Comparison of ENCODE assay signal across 30 cellular contexts in the genomic region with DNA sequence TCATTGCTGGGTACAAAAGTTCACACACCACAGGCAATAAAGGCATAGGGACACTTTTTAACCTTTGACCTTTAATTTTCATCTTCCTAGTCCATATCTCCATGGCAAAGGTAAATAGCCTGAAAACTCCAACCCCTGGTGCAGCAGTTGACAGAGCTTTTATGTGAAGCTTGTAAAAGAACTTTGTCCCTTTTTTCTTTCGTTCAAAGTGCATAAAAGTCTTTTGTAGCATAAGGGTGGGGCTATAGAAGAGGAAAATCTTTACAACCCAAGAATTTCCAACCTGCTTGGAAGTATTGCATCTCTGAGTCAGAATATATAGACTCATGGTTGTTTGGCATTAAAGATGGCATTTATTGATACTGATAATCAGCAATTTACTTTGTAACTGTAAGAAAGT. TPM values are rescaled to one million over a fixed set of nuclear protein-coding genes. Genes with fewer than 3 reads are reported as not detected.
"Had no signal": no experiment of that assay in that cellular context is flagged by ENCODE, and none has a peak within 500 bp of the region (broad histone marks: within the 10 kb centered on the region; RNA-seq: fewer than 3 reads in every experiment).

No MANE protein-coding gene starts in this region.

- ATAC-seq: activated CD4-positive, alpha-beta T cell treated with anti-CD3 and anti-CD28 coated beads for 36 hours; activated CD8-positive, alpha-beta T cell treated with anti-CD3 and anti-CD28 coated beads, Interleukin-2, amount 10 ng/mL, durations not matched to agents 7 days and 5 days; Panc1; Right ventricle myocardium inferior had no signal

- H3K4me1 ChIP-seq: adrenal gland, breast epithelium, SJCRH30 had no signal

- H3K36me3 ChIP-seq: adrenal gland, breast epithelium, MG63, SJCRH30, WERI-Rb-1 had no signal

- H3K4me3 ChIP-seq: adrenal gland, breast epithelium, MG63, SJCRH30 had no signal

- H3K27me3 ChIP-seq: adrenal gland, breast epithelium, MG63, SJCRH30 had no signal

- H3K9me3 ChIP-seq: adrenal gland, breast epithelium, MG63, SJCRH30, SK-N-SH had no signal

- DNase-seq: activated CD4-positive, alpha-beta T cell treated with anti-CD3 and anti-CD28 coated beads for 36 hours; activated CD8-positive, alpha-beta memory T cell treated with anti-CD3 and anti-CD28 coated beads, Interleukin-2, amount 50 U/mL, for 48 hours; activated CD8-positive, alpha-beta T cell treated with anti-CD3 and anti-CD28 coated beads, Interleukin-2, amount 10 ng/mL, durations not matched to agents 7 days and 5 days; activated naive CD4-positive, alpha-beta T cell treated with anti-CD3 and anti-CD28 coated beads, Interleukin-2, amount 50 U/mL, for 16 hours; activated naive CD8-positive, alpha-beta T cell treated with anti-CD3 and anti-CD28 coated beads, Interleukin-2, amount 10 ng/mL, durations not matched to agents 7 days and 5 days; activated T-cell treated with anti-CD3 and anti-CD28 coated beads, Interleukin-2, amount 50 U/mL, for 1 hour; adrenal gland; anterior cingulate cortex; caudate nucleus; MG63; MV-4-11; NCI-H1092 treated with DMSO at 0.1 percent for 48 hours; NCI-H1417 treated with DMSO at 0.1 percent for 48 hours; NCI-H1694; NCI-H2029; NCI-H2107; NCI-H345; NCI-H510A; NCI-H526 treated with DMSO at 0.1 percent for 48 hours; NK-92 treated with Interleukin-12 subunit alpha and Interleukin-12 subunit beta, amount 100 ng/mL, for 24 hours; OCI-M1; RPMI8226; SJCRH30; SK-N-SH; T-helper 1 cell; WERI-Rb-1 had no signal

- H3K27ac ChIP-seq: adrenal gland, breast epithelium, KMS-11, SJCRH30, WERI-Rb-1 had no signal

RNA-seq across cellular contexts. Expression of a gene that starts 20.4 kb away (rescaled TPM):
- total RNA-seq: activated CD8-positive, alpha-beta T cell treated with anti-CD3 and anti-CD28 coated beads, Interleukin-2, amount 10 ng/mL, durations not matched to agents 7 days and 5 days had no signal
